ENCODE assay signal across 10 cellular contexts in the genomic region with DNA sequence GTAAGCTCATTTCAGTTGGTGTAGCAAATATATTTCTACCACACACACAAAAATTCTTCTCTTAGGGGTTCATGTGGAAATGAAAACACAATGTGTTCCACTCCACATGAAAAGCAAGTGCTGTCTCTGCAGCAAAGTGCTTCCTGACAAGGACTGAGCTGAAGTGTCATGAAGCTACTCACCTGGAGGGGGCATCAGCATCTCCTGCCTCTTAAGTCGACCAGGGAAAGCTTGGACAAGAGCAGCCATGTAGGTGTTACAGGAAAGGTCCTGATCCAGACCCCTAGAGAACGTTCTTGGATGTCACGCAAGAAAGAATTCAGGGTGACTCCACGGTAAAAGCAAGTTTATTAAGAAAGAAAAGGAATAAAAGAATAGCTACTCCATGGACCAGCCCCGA.
DNase-seq lines count a peak whose midpoint lies in the region; ATAC-seq and TF ChIP-seq lines count a peak whose summit lies in the region.
"Had no signal": no experiment of that assay in that cellular context is flagged by ENCODE, and none has a peak within 500 bp of the region (broad histone marks: within the 10 kb centered on the region; RNA-seq: fewer than 3 reads in every experiment).

No MANE protein-coding gene starts in this region.

- peak; percentile 60 for DNase-seq in NCI-H82 (lab: John Stamatoyannopoulos, UW)
- no peak for DNase-seq in NCI-H82 treated with DMSO at 0.1 percent for 48 hours (lab: John Stamatoyannopoulos, UW; ENCODE audit: unreplicated experiment)
- peak; percentile 74 for DNase-seq in GM23338 (ENCODE audit: low spot score)
- DNase-seq in SK-N-SH: no peak
- peak; percentile 68 for DNase-seq in iPS-NIHi7 (ENCODE audit: extremely low spot score)
- DNase-seq in GM03348 (ENCODE audit: low spot score): no peak
- no peak for DNase-seq in caudate nucleus (lab: John Stamatoyannopoulos, UW)
- DNase-seq in sigmoid colon: no peak
- DNase-seq: left ventricle myocardium superior had no signal

- no peak overlapping the region for H3K4me3 Mint-ChIP-seq in GM23338

- TF ChIP-seq CTCF in GM23338 (conservative IDR thresholded peaks at IDR 0.05; ENCODE audit: low read depth in 2 of 2): peak; percentile 67 to 74
- peak; percentile 25; the same call in 1 of the 2 replicates for TF ChIP-seq CTCF in SK-N-SH (IDR thresholded peaks at IDR 0.05)
- TF ChIP-seq CTCF in sigmoid colon (IDR thresholded peaks at IDR 0.05): no peak

- WGBS in SK-N-SH (ENCODE audit: low lambda C conversion rate): 45% methylated on average over 5 of the region's 5 CpGs
- 78 to 81% methylated on average over 5 of the region's 5 CpGs for WGBS in sigmoid colon, 2 donors

- H3K27ac Mint-ChIP-seq in GM23338: no peak overlapping the region

- TF ChIP-seq POLR2A in sigmoid colon (IDR thresholded peaks at IDR 0.05): no peak

- H3K4me1 Mint-ChIP-seq in GM23338: peaks cover 24% of the 10 kb centered on the region

- CTCF ChIA-PET in SK-N-SH (lab: Yijun Ruan, JAX): interaction anchor here (0.6 to 1.7 kb wide), 8 partner anchors 8 to 122 kb away, joined by 3 to 7 read pairs (median 4); no protein-coding TSS in a partner anchor

- H3K4me1 ChIP-seq in GM23338 (ENCODE audit: insufficient read depth) (peaks cover 17% of the 10 kb centered on the region), SK-N-SH (ENCODE audit: control insufficient read depth in 1 of 2, insufficient read depth in 2 of 2, low read depth in 1 of 2, low read length in 1 of 2) (peaks cover 0 to 30% of the 10 kb centered on the region in 2 experiments; a peak in 2 of 4 replicates), sigmoid colon (no peaks in the 10 kb centered on the region)

- TF ChIP-seq EP300 in SK-N-SH (IDR thresholded peaks at IDR 0.05; ENCODE audit: borderline replicate concordance in 1 of 2, low read depth in 1 of 2, low read length in 1 of 2) (no peak), sigmoid colon (IDR thresholded peaks at IDR 0.05) (no peak)

- no peaks in the 10 kb centered on the region for H3K9me3 ChIP-seq in SK-N-SH
- H3K9me3 ChIP-seq in sigmoid colon: no peaks in the 10 kb centered on the region

- POLR2A ChIA-PET in SK-N-SH (lab: Yijun Ruan, JAX): no interaction called here

- no peak overlapping the region for H3K9ac ChIP-seq in SK-N-SH

- no peak for TF ChIP-seq RAD21 in SK-N-SH (IDR thresholded peaks at IDR 0.05; ENCODE audit: low read length)

- H3K27me3 Mint-ChIP-seq in GM23338 (ENCODE audit: insufficient read depth, low read depth, poor library complexity): peaks cover 2% of the 10 kb centered on the region

- H2AFZ ChIP-seq in GM23338 (no peak overlapping the region), SK-N-SH (ENCODE audit: low read depth) (no peak overlapping the region)

- H3K36me3 Mint-ChIP-seq in GM23338 (ENCODE audit: low read depth): no peaks in the 10 kb centered on the region

- intact Hi-C loops in sigmoid colon (cut with DNase I): no loop called here

- H4K20me1 ChIP-seq in GM23338 (replicated peaks; ENCODE audit: insufficient read depth): no peaks in the 10 kb centered on the region
- no peaks in the 10 kb centered on the region for H4K20me1 ChIP-seq in SK-N-SH (ENCODE audit: insufficient read depth)

- H3K79me2 ChIP-seq in GM23338 (replicated peaks; ENCODE audit: insufficient read depth) (no peaks in the 10 kb centered on the region), SK-N-SH (ENCODE audit: insufficient read depth) (no peaks in the 10 kb centered on the region)

- H3K36me3 ChIP-seq in GM23338 (ENCODE audit: insufficient read depth): no peaks in the 10 kb centered on the region
- peaks cover 0 to 1% of the 10 kb centered on the region in 2 experiments for H3K36me3 ChIP-seq in SK-N-SH (replicated peaks in 1 of 2; ENCODE audit: control insufficient read depth in 1 of 2, insufficient read depth in 2 of 2, low read length in 1 of 2)
- H3K36me3 ChIP-seq in sigmoid colon: no peaks in the 10 kb centered on the region

- H3F3A ChIP-seq in GM23338 (replicated peaks; ENCODE audit: low read depth) (no peaks in the 10 kb centered on the region), SK-N-SH (replicated peaks; ENCODE audit: insufficient read depth) (no peaks in the 10 kb centered on the region)

- H3K4me3 ChIP-seq in GM23338 (no peak overlapping the region), SK-N-SH (ENCODE audit: low read depth in 2 of 2, low read length in 1 of 2) (no peak overlapping the region), sigmoid colon (no peak overlapping the region)
- H3K4me3 ChIP-seq: skin epidermis had no signal

- H3K9me2 ChIP-seq in GM23338 (ENCODE audit: insufficient read depth) (peaks cover 3% of the 10 kb centered on the region; the same call in 1 of the 2 replicates), SK-N-SH (no peaks in the 10 kb centered on the region)

- H3K27me3 ChIP-seq in GM23338 (ENCODE audit: insufficient read depth) (peaks cover 11% of the 10 kb centered on the region; the same call in 1 of the 2 replicates), SK-N-SH (ENCODE audit: insufficient read depth) (no peaks in the 10 kb centered on the region), sigmoid colon (no peaks in the 10 kb centered on the region)

- peak; percentile 75 for ATAC-seq in GM23338
- ATAC-seq: left ventricle myocardium superior had no signal

- no peaks in the 10 kb centered on the region for H3K9me3 Mint-ChIP-seq in GM23338

- 0 out of 2 replicates have a peak overlapping the region, but pooled peaks have one; percentile 22 for H3K4me2 ChIP-seq in GM23338
- no peak overlapping the region for H3K4me2 ChIP-seq in SK-N-SH

- H3K27ac ChIP-seq in GM23338 (ENCODE audit: low read depth): no peak overlapping the region
- H3K27ac ChIP-seq in SK-N-SH (ENCODE audit: low read depth in 2 of 2, low read length in 1 of 2): no peak overlapping the region
- no peak overlapping the region for H3K27ac ChIP-seq in caudate nucleus (ENCODE audit: low read depth, low read length)
- H3K27ac ChIP-seq in sigmoid colon: no peak overlapping the region
- H3K27ac ChIP-seq: skin epidermis had no signal

TF ChIP-seq in GM23338, 12 proteins besides CTCF, POLR2A, EP300 and RAD21 (continues in another document):
- TF ChIP-seq EZH2phosphoT487 (IDR thresholded peaks at IDR 0.05; ENCODE audit: unreplicated experiment): no peak

TF ChIP-seq in SK-N-SH, 30 proteins besides CTCF, POLR2A, EP300 and RAD21:
- TF ChIP-seq, protein P1, sequence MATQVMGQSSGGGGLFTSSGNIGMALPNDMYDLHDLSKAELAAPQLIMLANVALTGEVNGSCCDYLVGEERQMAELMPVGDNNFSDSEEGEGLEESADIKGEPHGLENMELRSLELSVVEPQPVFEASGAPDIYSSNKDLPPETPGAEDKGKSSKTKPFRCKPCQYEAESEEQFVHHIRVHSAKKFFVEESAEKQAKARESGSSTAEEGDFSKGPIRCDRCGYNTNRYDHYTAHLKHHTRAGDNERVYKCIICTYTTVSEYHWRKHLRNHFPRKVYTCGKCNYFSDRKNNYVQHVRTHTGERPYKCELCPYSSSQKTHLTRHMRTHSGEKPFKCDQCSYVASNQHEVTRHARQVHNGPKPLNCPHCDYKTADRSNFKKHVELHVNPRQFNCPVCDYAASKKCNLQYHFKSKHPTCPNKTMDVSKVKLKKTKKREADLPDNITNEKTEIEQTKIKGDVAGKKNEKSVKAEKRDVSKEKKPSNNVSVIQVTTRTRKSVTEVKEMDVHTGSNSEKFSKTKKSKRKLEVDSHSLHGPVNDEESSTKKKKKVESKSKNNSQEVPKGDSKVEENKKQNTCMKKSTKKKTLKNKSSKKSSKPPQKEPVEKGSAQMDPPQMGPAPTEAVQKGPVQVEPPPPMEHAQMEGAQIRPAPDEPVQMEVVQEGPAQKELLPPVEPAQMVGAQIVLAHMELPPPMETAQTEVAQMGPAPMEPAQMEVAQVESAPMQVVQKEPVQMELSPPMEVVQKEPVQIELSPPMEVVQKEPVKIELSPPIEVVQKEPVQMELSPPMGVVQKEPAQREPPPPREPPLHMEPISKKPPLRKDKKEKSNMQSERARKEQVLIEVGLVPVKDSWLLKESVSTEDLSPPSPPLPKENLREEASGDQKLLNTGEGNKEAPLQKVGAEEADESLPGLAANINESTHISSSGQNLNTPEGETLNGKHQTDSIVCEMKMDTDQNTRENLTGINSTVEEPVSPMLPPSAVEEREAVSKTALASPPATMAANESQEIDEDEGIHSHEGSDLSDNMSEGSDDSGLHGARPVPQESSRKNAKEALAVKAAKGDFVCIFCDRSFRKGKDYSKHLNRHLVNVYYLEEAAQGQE (IDR thresholded peaks at IDR 0.05; ENCODE audit: low read depth, low read length): no peak
- TF ChIP-seq YY1 (IDR thresholded peaks at IDR 0.05; ENCODE audit: low read depth): no peak
- TF ChIP-seq SMC3 (IDR thresholded peaks at IDR 0.05; ENCODE audit: low read depth, low read length): no peak
- TF ChIP-seq MXI1 (IDR thresholded peaks at IDR 0.05; ENCODE audit: low read depth, low read length): no peak
- TF ChIP-seq PBX3 (IDR thresholded peaks at IDR 0.05): no peak
- TF ChIP-seq JUND (IDR thresholded peaks at IDR 0.05): no peak
- TF ChIP-seq FOSL2 (IDR thresholded peaks at IDR 0.05; ENCODE audit: borderline replicate concordance, low read depth): no peak
- TF ChIP-seq RCOR1 (IDR thresholded peaks at IDR 0.05; ENCODE audit: low read length): no peak
- no peak for TF ChIP-seq MAX (IDR thresholded peaks at IDR 0.05; ENCODE audit: low read depth)
- no peak for TF ChIP-seq ELF1 (IDR thresholded peaks at IDR 0.05)
- no peak for TF ChIP-seq NRF1 (IDR thresholded peaks at IDR 0.05; ENCODE audit: low read depth, low read length)
- TF ChIP-seq GABPA (IDR thresholded peaks at IDR 0.05; ENCODE audit: low read depth): no peak

Comparison
In these comparisons a context has a peak if more than half of its experiments do, and no peak if none do; other contexts are left out.
1. DNase-seq: peak in NCI-H82 (single experiment), GM23338 (single experiment) and iPS-NIHi7 (single experiment); none in NCI-H82 treated with DMSO at 0.1 percent for 48 hours (single experiment), SK-N-SH (single experiment), GM03348 (single experiment), caudate nucleus (0 of 61) and sigmoid colon (single experiment).
2. CTCF ChIP-seq: peak in GM23338 (2 of 2) and SK-N-SH (single experiment); none in sigmoid colon (0 of 4).